1 cellular context compared by ENCODE assay signal in the genomic region with DNA sequence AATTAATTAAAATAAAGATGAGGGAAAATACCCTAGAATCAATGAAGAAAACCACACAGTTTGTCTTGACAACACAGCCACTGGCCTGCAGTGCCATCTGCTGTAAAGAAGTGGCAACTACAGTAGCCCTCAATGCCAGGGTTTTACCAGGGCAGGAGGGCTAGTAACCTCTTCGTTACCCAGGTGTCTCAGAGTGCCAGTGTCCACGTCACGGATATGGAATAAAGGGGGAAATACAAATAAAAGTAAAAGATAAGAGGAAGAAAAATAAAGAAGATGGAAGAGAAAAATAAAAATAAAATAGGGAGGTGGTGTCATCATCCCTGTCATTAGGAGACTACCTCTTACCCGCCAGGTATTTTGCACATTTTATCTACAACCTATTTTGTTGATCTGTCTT.
A peak's percentile ranks its signal among the peaks of the same experiment; 100 is the strongest.
TF ChIP-seq lines count a peak whose summit lies in the region.

No MANE protein-coding gene starts in this region.

TF ChIP-seq in GM12878, 131 proteins besides CTCF, POLR2A, EP300 and RAD21 (continued from another document):
- TF ChIP-seq, protein P1, sequence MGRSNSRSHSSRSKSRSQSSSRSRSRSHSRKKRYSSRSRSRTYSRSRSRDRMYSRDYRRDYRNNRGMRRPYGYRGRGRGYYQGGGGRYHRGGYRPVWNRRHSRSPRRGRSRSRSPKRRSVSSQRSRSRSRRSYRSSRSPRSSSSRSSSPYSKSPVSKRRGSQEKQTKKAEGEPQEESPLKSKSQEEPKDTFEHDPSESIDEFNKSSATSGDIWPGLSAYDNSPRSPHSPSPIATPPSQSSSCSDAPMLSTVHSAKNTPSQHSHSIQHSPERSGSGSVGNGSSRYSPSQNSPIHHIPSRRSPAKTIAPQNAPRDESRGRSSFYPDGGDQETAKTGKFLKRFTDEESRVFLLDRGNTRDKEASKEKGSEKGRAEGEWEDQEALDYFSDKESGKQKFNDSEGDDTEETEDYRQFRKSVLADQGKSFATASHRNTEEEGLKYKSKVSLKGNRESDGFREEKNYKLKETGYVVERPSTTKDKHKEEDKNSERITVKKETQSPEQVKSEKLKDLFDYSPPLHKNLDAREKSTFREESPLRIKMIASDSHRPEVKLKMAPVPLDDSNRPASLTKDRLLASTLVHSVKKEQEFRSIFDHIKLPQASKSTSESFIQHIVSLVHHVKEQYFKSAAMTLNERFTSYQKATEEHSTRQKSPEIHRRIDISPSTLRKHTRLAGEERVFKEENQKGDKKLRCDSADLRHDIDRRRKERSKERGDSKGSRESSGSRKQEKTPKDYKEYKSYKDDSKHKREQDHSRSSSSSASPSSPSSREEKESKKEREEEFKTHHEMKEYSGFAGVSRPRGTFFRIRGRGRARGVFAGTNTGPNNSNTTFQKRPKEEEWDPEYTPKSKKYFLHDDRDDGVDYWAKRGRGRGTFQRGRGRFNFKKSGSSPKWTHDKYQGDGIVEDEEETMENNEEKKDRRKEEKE (IDR thresholded peaks at IDR 0.05): no peak
- TF ChIP-seq, protein P2, sequence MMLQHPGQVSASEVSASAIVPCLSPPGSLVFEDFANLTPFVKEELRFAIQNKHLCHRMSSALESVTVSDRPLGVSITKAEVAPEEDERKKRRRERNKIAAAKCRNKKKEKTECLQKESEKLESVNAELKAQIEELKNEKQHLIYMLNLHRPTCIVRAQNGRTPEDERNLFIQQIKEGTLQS (IDR thresholded peaks at IDR 0.05; ENCODE audit: borderline replicate concordance, extremely low read depth, low read depth, low read length): no peak
- TF ChIP-seq, protein P3, sequence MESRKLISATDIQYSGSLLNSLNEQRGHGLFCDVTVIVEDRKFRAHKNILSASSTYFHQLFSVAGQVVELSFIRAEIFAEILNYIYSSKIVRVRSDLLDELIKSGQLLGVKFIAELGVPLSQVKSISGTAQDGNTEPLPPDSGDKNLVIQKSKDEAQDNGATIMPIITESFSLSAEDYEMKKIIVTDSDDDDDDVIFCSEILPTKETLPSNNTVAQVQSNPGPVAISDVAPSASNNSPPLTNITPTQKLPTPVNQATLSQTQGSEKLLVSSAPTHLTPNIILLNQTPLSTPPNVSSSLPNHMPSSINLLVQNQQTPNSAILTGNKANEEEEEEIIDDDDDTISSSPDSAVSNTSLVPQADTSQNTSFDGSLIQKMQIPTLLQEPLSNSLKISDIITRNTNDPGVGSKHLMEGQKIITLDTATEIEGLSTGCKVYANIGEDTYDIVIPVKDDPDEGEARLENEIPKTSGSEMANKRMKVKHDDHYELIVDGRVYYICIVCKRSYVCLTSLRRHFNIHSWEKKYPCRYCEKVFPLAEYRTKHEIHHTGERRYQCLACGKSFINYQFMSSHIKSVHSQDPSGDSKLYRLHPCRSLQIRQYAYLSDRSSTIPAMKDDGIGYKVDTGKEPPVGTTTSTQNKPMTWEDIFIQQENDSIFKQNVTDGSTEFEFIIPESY (IDR thresholded peaks at IDR 0.05): no peak
- TF ChIP-seq CREM (IDR thresholded peaks at IDR 0.05; ENCODE audit: low read depth) (no peak), IKZF1 (conservative IDR thresholded peaks at IDR 0.05) (no peak), SMARCA5 (IDR thresholded peaks at IDR 0.05) (no peak), CHD4 (IDR thresholded peaks at IDR 0.05) (no peak), BRCA1 (IDR thresholded peaks at IDR 0.05; ENCODE audit: low read depth, low read length) (no peak), CBFB (IDR thresholded peaks at IDR 0.05; ENCODE audit: low read depth) (0 out of 2 replicates have a peak, but pooled peaks have one; percentile 34), EGR1 (IDR thresholded peaks at IDR 0.05; ENCODE audit: borderline replicate concordance in 1 of 2, low read depth in 2 of 2, low read length in 2 of 2) (no peak), RAD51 (IDR thresholded peaks at IDR 0.05) (no peak), YY1 (IDR thresholded peaks at IDR 0.05; ENCODE audit: low read depth, low read length) (0 out of 2 replicates have a peak, but pooled peaks have one; percentile 30), HCFC1 (IDR thresholded peaks at IDR 0.05; ENCODE audit: low read length) (no peak), NKRF (conservative IDR thresholded peaks at IDR 0.05) (no peak), KLF5 (IDR thresholded peaks at IDR 0.05; ENCODE audit: partially characterized antibody) (no peak), NFYA (IDR thresholded peaks at IDR 0.05; ENCODE audit: borderline replicate concordance, low read depth, low read length) (no peak), IRF4 (IDR thresholded peaks at IDR 0.05; ENCODE audit: low read depth, low read length) (no peak), SMC3 (IDR thresholded peaks at IDR 0.05; ENCODE audit: borderline replicate concordance, low read length) (peak; percentile 86)
TF ChIP-seq in GM12878: peak in this region for 4.
